1 cellular context compared by ENCODE assay signal in genomic region chr22:48576333-48577013, GRCh38.
TF ChIP-seq lines count a peak whose summit lies in the region.

No MANE protein-coding gene starts in this region.

TF ChIP-seq in GM23338, 12 proteins besides CTCF, POLR2A, EP300 and RAD21 (continued from another document):
- TF ChIP-seq ZNF462 (CRISPR knock-in tag; IDR thresholded peaks at IDR 0.05) (no peak), REST (IDR thresholded peaks at IDR 0.05; ENCODE audit: unreplicated experiment) (no peak), ZNF331 (CRISPR knock-in tag; IDR thresholded peaks at IDR 0.05; ENCODE audit: low read depth) (no peak), EZH2 (IDR thresholded peaks at IDR 0.05; ENCODE audit: low read depth, unreplicated experiment) (no peak), POLR2AphosphoS5 (IDR thresholded peaks at IDR 0.05; ENCODE audit: low read depth) (no peak), STAT1 (IDR thresholded peaks at IDR 0.05; ENCODE audit: unreplicated experiment) (no peak), EZH2phosphoT487 (IDR thresholded peaks at IDR 0.05; ENCODE audit: unreplicated experiment) (no peak), NANOG (IDR thresholded peaks at IDR 0.05; ENCODE audit: borderline replicate concordance) (no peak)
TF ChIP-seq in GM23338: peak in this region for 0.
